29 cellular contexts compared by ENCODE assay signal in genomic region chr3:162147996-162148395, GRCh38.
"Had no signal": no experiment of that assay in that cellular context is flagged by ENCODE, and none has a peak within 500 bp of the region (broad histone marks: within the 10 kb centered on the region; RNA-seq: fewer than 3 reads in every experiment).

No MANE protein-coding gene starts in this region.

- H3K36me3 ChIP-seq: esophagus muscularis mucosa, gastrocnemius medialis, heart left ventricle had no signal

- DNase-seq: activated CD4-positive, alpha-beta memory T cell treated with anti-CD3 and anti-CD28 coated beads, Interleukin-2, amount 10 ng/mL, durations not matched to agents 7 days and 5 days; activated CD4-positive, alpha-beta T cell treated with anti-CD3 and anti-CD28 coated beads for 36 hours; activated CD4-positive, alpha-beta T cell treated with anti-CD3 and anti-CD28 coated beads, Interleukin-2, amount 10 ng/mL, durations not matched to agents 24 days and 14 days; activated CD4-positive, alpha-beta T cell treated with anti-CD3 and anti-CD28 coated beads, Interleukin-2, amount 50 U/mL, for 4 hours; activated CD4-positive, CD25-positive, alpha-beta regulatory T cell; activated CD4-positive, CD25-positive, alpha-beta regulatory T cell treated with anti-CD3 and anti-CD28 coated beads, Interleukin-2, amount 50 U/mL, for 72 hours; activated CD8-positive, alpha-beta memory T cell treated with anti-CD3 and anti-CD28 coated beads, Interleukin-2, amount 50 U/mL, for 48 hours; activated effector memory CD4-positive, alpha-beta T cell treated with Interleukin-2 at 50 U/mL for 16 hours; activated gamma-delta T cell treated with Interleukin-2 at 50 U/mL for 16 hours; activated naive CD4-positive, alpha-beta T cell treated with anti-CD3 and anti-CD28 coated beads, Interleukin-2, amount 50 U/mL, for 16 hours; activated naive CD4-positive, alpha-beta T cell treated with Interleukin-2 at 50 U/mL for 16 hours; activated T-cell treated with anti-CD3 and anti-CD28 coated beads for 4 hours; activated T-cell treated with anti-CD3 and anti-CD28 coated beads, Interleukin-2, amount 50 U/mL, for 24 hours; amniotic stem cell; anterior cingulate cortex; body of pancreas; caudate nucleus; cortex of kidney; dermis blood vessel endothelial cell; effector CD4-positive, alpha-beta T cell; effector memory CD8-positive, alpha-beta T cell; erythroblast; foreskin keratinocyte; gastrocnemius medialis; glutamatergic neuron; heart left ventricle; T-helper 1 cell; T-helper 17 cell had no signal

- H3K27me3 ChIP-seq: body of pancreas, esophagus muscularis mucosa, foreskin keratinocyte, gastrocnemius medialis, heart left ventricle had no signal

- H3K9me3 ChIP-seq: body of pancreas, esophagus muscularis mucosa, gastrocnemius medialis, heart left ventricle had no signal

- H3K4me3 ChIP-seq: body of pancreas, esophagus muscularis mucosa, gastrocnemius medialis, heart left ventricle had no signal

- H3K27ac ChIP-seq: body of pancreas, esophagus muscularis mucosa, foreskin keratinocyte, gastrocnemius medialis, heart left ventricle had no signal

- H3K4me1 ChIP-seq: body of pancreas, esophagus muscularis mucosa, foreskin keratinocyte, gastrocnemius medialis, heart left ventricle had no signal
